23 cellular contexts compared by ENCODE assay signal in the genomic region with DNA sequence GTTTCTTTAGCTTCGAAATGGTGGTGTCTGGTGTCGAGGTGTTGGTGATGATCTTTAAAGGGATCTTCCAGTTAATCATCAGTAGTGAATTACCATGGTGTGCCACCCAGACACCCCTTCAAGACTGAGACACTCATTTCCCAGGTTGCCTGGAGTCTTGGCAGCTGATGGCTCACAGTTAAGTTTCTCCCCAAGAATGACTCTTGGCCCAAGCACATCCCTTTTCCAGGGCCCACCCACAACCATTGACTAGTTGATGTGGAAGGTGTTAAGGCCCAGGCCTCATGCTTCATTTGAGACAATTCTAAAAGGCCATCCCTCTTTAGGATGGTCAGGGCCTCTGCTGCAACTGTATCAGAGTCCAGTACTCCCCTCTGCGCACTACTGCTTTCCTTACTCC.
"Had no signal": no experiment of that assay in that cellular context is flagged by ENCODE, and none has a peak within 500 bp of the region (broad histone marks: within the 10 kb centered on the region; RNA-seq: fewer than 3 reads in every experiment).

No MANE protein-coding gene starts in this region.

- H3K4me3 Mint-ChIP-seq: activated CD8-positive, alpha-beta memory T cell treated with anti-CD3 and anti-CD28 coated beads, Interleukin-2, amount 10 ng/mL, durations not matched to agents 7 days and 5 days; activated T-helper 17 cell treated with anti-CD3 and anti-CD28 coated beads, Interleukin-2, amount 50 U/mL, for 72 hours; T-helper 17 cell; WTC11 had no signal

- H3K36me3 ChIP-seq: adrenal gland had no signal

- H3K9me3 ChIP-seq: adrenal gland had no signal

- DNase-seq: activated CD4-positive, CD25-positive, alpha-beta regulatory T cell treated with anti-CD3 and anti-CD28 coated beads, Interleukin-2, amount 50 U/mL, for 72 hours; activated CD8-positive, alpha-beta memory T cell treated with anti-CD3 and anti-CD28 coated beads, Interleukin-2, amount 10 ng/mL, durations not matched to agents 7 days and 5 days; activated gamma-delta T cell; activated T-cell treated with anti-CD3 and anti-CD28 coated beads, Interleukin-2, amount 50 U/mL, for 48 hours; adrenal gland; anterior cingulate cortex; Karpas-422; MM.1S; NCI-H1105; NCI-H1436; NCI-H1694 treated with DMSO at 0.1 percent for 48 hours; NCI-H2029 treated with DMSO at 0.1 percent for 48 hours; NCI-H345; NCI-H510A; NCI-H526 treated with DMSO at 0.1 percent for 48 hours; NCI-H82; SIG-M5; T-helper 17 cell; T-helper 9 cell had no signal

- H3K27me3 Mint-ChIP-seq: activated CD8-positive, alpha-beta memory T cell treated with anti-CD3 and anti-CD28 coated beads, Interleukin-2, amount 10 ng/mL, durations not matched to agents 7 days and 5 days; activated T-helper 17 cell treated with anti-CD3 and anti-CD28 coated beads, Interleukin-2, amount 50 U/mL, for 72 hours; T-helper 17 cell had no signal

- H3K9me3 Mint-ChIP-seq: activated T-helper 17 cell treated with anti-CD3 and anti-CD28 coated beads, Interleukin-2, amount 50 U/mL, for 72 hours; WTC11 had no signal

- H3K4me3 ChIP-seq: adrenal gland, K562 had no signal

- ATAC-seq: activated CD8-positive, alpha-beta memory T cell treated with anti-CD3 and anti-CD28 coated beads, Interleukin-2, amount 10 ng/mL, durations not matched to agents 7 days and 5 days; activated naive CD4-positive, alpha-beta T cell treated with anti-CD3 and anti-CD28 coated beads, Interleukin-2, amount 50 U/mL, for 72 hours; activated T-helper 17 cell treated with anti-CD3 and anti-CD28 coated beads, Interleukin-2, amount 50 U/mL, for 72 hours; K562; T-helper 17 cell; WTC11 had no signal

- H3K36me3 Mint-ChIP-seq: WTC11 had no signal

- H3K27ac Mint-ChIP-seq: activated CD8-positive, alpha-beta memory T cell treated with anti-CD3 and anti-CD28 coated beads, Interleukin-2, amount 10 ng/mL, durations not matched to agents 7 days and 5 days; T-helper 17 cell; WTC11 had no signal

- H3K27me3 ChIP-seq: adrenal gland had no signal

- H3K27ac ChIP-seq: adrenal gland had no signal
